In the genomic region with DNA sequence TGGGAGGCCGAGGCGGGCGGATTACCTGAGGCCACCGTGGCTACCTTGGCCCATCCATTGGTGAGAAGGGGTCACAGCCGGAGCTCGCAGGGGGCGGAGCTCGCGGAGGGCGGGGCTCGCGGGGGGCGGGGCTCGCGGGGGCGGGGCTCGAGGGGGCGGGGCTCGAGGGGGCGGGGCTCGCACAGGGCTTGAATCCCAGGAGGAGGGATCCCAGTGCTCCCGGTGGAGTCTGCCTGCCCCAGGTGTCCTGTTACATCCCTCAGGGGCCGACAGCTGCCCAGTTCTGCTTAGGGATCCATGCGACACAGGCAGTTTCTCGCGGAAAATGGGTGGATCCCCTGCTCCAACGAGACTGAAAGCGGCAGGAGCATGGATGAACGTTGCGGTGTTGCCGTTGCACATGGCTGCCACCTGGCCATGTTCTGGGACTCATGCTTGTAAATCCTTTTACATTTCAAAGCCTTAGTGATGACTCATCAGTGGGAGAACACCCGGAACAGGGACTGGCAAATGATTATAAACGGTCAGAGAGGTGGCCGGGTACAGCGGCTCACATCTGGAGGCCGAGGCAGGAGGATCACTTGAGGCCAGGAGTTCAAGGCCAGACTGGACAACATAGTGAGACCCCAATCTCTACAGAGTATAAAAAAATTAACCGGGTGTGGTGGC, we compare ENCODE assay signal across 8 cellular contexts. TPM values are rescaled to one million over a fixed set of nuclear protein-coding genes. Genes with fewer than 3 reads are reported as not detected.
DNase-seq lines count a peak whose midpoint lies in the region; ATAC-seq, FAIRE-seq and TF ChIP-seq lines count a peak whose summit lies in the region.

No MANE protein-coding gene starts in this region.

- TF ChIP-seq EP300 in sigmoid colon (IDR thresholded peaks at IDR 0.05) (no peak), gastroesophageal sphincter (IDR thresholded peaks at IDR 0.05) (no peak)

- H3K27me3 ChIP-seq in cardiac muscle cell (no peaks in the 10 kb centered on the region), heart right ventricle (peaks cover 0 to 33% (median 14%) of the 10 kb centered on the region in 7 donors), pancreas (no peaks in the 10 kb centered on the region), sigmoid colon (peaks cover 0 to 22% (median 3%) of the 10 kb centered on the region in 3 donors), gastroesophageal sphincter (peaks cover 74% of the 10 kb centered on the region)

- TF ChIP-seq POLR2A in sigmoid colon (IDR thresholded peaks at IDR 0.05) (no peak), gastroesophageal sphincter (IDR thresholded peaks at IDR 0.05) (no peak)

- ATAC-seq in heart right ventricle (no peak), pancreas (peak; percentile 74 to 81 (median 78)), GM18520 (IDR thresholded peaks at IDR 0.05; ENCODE audit: unreplicated experiment) (no peak), gastroesophageal sphincter (no peak)

- no peaks in the 10 kb centered on the region for H3K4me1 ChIP-seq in cardiac muscle cell (ENCODE audit: low read depth)
- H3K4me1 ChIP-seq in heart right ventricle, result peaks cover 0 to 8% (median 3%) of the 10 kb centered on the region in 9 donors
- no peaks in the 10 kb centered on the region for H3K4me1 ChIP-seq in pancreas
- H3K4me1 ChIP-seq in sigmoid colon, result peaks cover 0 to 4% (median 2%) of the 10 kb centered on the region in 4 donors
- H3K4me1 ChIP-seq in gastroesophageal sphincter, result peaks cover 0 to 15% (median 2%) of the 10 kb centered on the region in 3 donors

- H3K36me3 ChIP-seq in cardiac muscle cell, result no peaks in the 10 kb centered on the region
- no peaks in the 10 kb centered on the region for H3K36me3 ChIP-seq in heart right ventricle
- no peaks in the 10 kb centered on the region for H3K36me3 ChIP-seq in pancreas
- H3K36me3 ChIP-seq in sigmoid colon, result no peaks in the 10 kb centered on the region
- no peaks in the 10 kb centered on the region for H3K36me3 ChIP-seq in gastroesophageal sphincter

- H3K9me3 ChIP-seq in cardiac muscle cell (ENCODE audit: low read depth) (no peaks in the 10 kb centered on the region), heart right ventricle (peaks cover 0 to 8% (median 0%) of the 10 kb centered on the region in 11 donors), pancreas (no peaks in the 10 kb centered on the region), sigmoid colon (no peaks in the 10 kb centered on the region), gastroesophageal sphincter (peaks cover 0 to 9% (median 0%) of the 10 kb centered on the region in 3 donors)

- DNase-seq in cardiac muscle cell (ENCODE audit: low read depth in 1 of 2, low spot score in 1 of 2) (peak; percentile 49 to 72), heart right ventricle (no peak), NCI-H526 (lab: John Stamatoyannopoulos, UW) (peak; percentile 57 to 74), ecto neural progenitor cell (ENCODE audit: low spot score) (peak; percentile 82), pancreas (peak in 5 of 6 donors; percentile 23 to 67 (median 52)), sigmoid colon (no peak)

- no peak for TF ChIP-seq CTCF in cardiac muscle cell (IDR thresholded peaks at IDR 0.05; ENCODE audit: low read depth, low read length)
- TF ChIP-seq CTCF in heart right ventricle (IDR thresholded peaks at IDR 0.05), result no peak
- TF ChIP-seq CTCF in pancreas (IDR thresholded peaks at IDR 0.05), result no peak
- TF ChIP-seq CTCF in sigmoid colon (IDR thresholded peaks at IDR 0.05), result no peak
- TF ChIP-seq CTCF in gastroesophageal sphincter (IDR thresholded peaks at IDR 0.05), result no peak

- no peak overlapping the region for H3K4me3 ChIP-seq in cardiac muscle cell
- H3K4me3 ChIP-seq in heart right ventricle, result peak overlapping the region in 1 of 10 donors; percentile 22
- peak overlapping the region in 1 of 4 donors; percentile 17 for H3K4me3 ChIP-seq in pancreas
- no peak overlapping the region for H3K4me3 ChIP-seq in sigmoid colon
- H3K4me3 ChIP-seq in gastroesophageal sphincter, result no peak overlapping the region

- H3K27ac ChIP-seq in cardiac muscle cell (no peak overlapping the region), heart right ventricle (no peak overlapping the region), pancreas (no peak overlapping the region), sigmoid colon (no peak overlapping the region), gastroesophageal sphincter (no peak overlapping the region)

- no peak for FAIRE-seq in pancreas (lab: Jason Lieb, UNC)

- intact Hi-C loops in heart right ventricle (cut with DNase I) (loop anchor here in 1 of 10 donors (10.0 kb wide), 1 partner anchor 100 kb away; the partner anchor contains the start of gene PEAK3), pancreas (cut with DNase I) (loop anchor here in 1 of 3 donors (5.0 kb wide), 1 partner anchor 108 kb away; no protein-coding TSS in a partner anchor), sigmoid colon (cut with DNase I) (no loop called here)

- WGBS in heart right ventricle, 2 donors, result 21 to 22% methylated on average over 33 to 37 of the region's 37 CpGs
- 23 to 25% methylated on average over 25 to 37 of the region's 37 CpGs for WGBS in pancreas, 2 donors
- 13 to 24% methylated on average over 37 of the region's 37 CpGs for WGBS in sigmoid colon, 2 donors
- 39 to 80% methylated on average over 1 to 8 of the region's 37 CpGs for WGBS in gastroesophageal sphincter (ENCODE audit: low coverage in 1 of 2), 2 donors

RNA-seq across cellular contexts. Expression of gene TMPRSS9, which starts 25.1 kb away (rescaled TPM):
- total RNA-seq in cardiac muscle cell (not detected in 2 replicates), heart right ventricle (not detected), pancreas (under 1 TPM; 0.09 to 0.84 (median 0.58) TPM), sigmoid colon (under 1 TPM in 3 of 4 donors, not detected in 1; 0.16 to 0.68 (median 0.28) TPM), gastroesophageal sphincter (under 1 TPM in 1 of 4 donors, not detected in 3; 0.54 TPM)
- polyA plus RNA-seq in cardiac muscle cell (not detected in 2 replicates), heart right ventricle (under 1 TPM in 1 of 2 donors, not detected in 1; 0.01 TPM), pancreas (under 1 TPM; 0.14 to 0.84 TPM), sigmoid colon (under 1 TPM in 1 of 3 donors, not detected in 2; 0.26 TPM)

RNA-seq across cellular contexts. Expression of gene TIMM13, which starts 42.2 kb away (rescaled TPM):
- total RNA-seq in cardiac muscle cell, result 76.7 and 93.0 TPM in 2 replicates
- polyA plus RNA-seq in cardiac muscle cell, result 287 and 292 TPM in 2 replicates
- total RNA-seq in heart right ventricle, result 10 to 100 TPM; 54.2 to 94.2 (median 64.9) TPM
- 100 to 1,000 TPM in 1 of 2 donors, 10 to 100 TPM in 1; 79.6 to 116 TPM for polyA plus RNA-seq in heart right ventricle
- 10 to 100 TPM; 37.7 to 71.8 (median 48.2) TPM for total RNA-seq in pancreas
- polyA plus RNA-seq in pancreas, result 10 to 100 TPM; 43.3 to 51.7 TPM
- total RNA-seq in sigmoid colon, result 10 to 100 TPM; 23.6 to 29.3 (median 26.3) TPM
- polyA plus RNA-seq in sigmoid colon, result 100 to 1,000 TPM in 2 of 3 donors, 10 to 100 TPM in 1; 92.2 to 135 (median 101) TPM
- 10 to 100 TPM; 22.9 to 32.2 (median 27.3) TPM for total RNA-seq in gastroesophageal sphincter

RNA-seq across cellular contexts. Expression of gene SPPL2B, which starts 56.7 kb away (rescaled TPM):
- total RNA-seq in cardiac muscle cell (95.3 and 132 TPM in 2 replicates), heart right ventricle (10 to 100 TPM; 18.7 to 34.1 (median 21.2) TPM), pancreas (10 to 100 TPM; 36.4 to 61.2 (median 50.6) TPM), sigmoid colon (10 to 100 TPM; 14.6 to 47.4 (median 24.0) TPM), gastroesophageal sphincter (10 to 100 TPM; 18.5 to 32.7 (median 30.9) TPM)
- polyA plus RNA-seq in cardiac muscle cell (90.4 and 90.9 TPM in 2 replicates), heart right ventricle (10 to 100 TPM; 17.8 to 69.7 TPM), pancreas (100 to 1,000 TPM; 133 to 226 TPM), sigmoid colon (100 to 1,000 TPM in 1 of 3 donors, 10 to 100 TPM in 1, 1 to 10 TPM in 1; 6.0 to 145 (median 12.0) TPM)

RNA-seq across cellular contexts. Expression of gene LSM7, which starts 56.8 kb away (rescaled TPM):
- total RNA-seq in cardiac muscle cell (231 and 424 TPM in 2 replicates), heart right ventricle (10 to 100 TPM; 29.0 to 48.6 (median 35.2) TPM), pancreas (10 to 100 TPM; 18.3 to 36.4 (median 26.4) TPM), sigmoid colon (100 to 1,000 TPM in 2 of 4 donors, 10 to 100 TPM in 2; 51.5 to 139 (median 100) TPM), gastroesophageal sphincter (10 to 100 TPM; 52.3 to 86.1 (median 77.7) TPM)
- polyA plus RNA-seq in cardiac muscle cell (157 and 176 TPM in 2 replicates), heart right ventricle (100 to 1,000 TPM; 209 to 277 TPM), pancreas (100 to 1,000 TPM; 147 to 170 TPM), sigmoid colon (100 to 1,000 TPM; 234 to 427 (median 235) TPM)

Comparison
In these comparisons a context has a peak if more than half of its experiments do, and no peak if none do; other contexts are left out.
1. DNase-seq: peak in cardiac muscle cell (2 of 2), NCI-H526 (2 of 2), ecto neural progenitor cell (single experiment) and pancreas (5 of 6); none in heart right ventricle (0 of 2) and sigmoid colon (single experiment).
2. ATAC-seq: peak in pancreas (4 of 4); none in heart right ventricle (0 of 8), GM18520 (single experiment) and gastroesophageal sphincter (single experiment).